In the genomic region with DNA sequence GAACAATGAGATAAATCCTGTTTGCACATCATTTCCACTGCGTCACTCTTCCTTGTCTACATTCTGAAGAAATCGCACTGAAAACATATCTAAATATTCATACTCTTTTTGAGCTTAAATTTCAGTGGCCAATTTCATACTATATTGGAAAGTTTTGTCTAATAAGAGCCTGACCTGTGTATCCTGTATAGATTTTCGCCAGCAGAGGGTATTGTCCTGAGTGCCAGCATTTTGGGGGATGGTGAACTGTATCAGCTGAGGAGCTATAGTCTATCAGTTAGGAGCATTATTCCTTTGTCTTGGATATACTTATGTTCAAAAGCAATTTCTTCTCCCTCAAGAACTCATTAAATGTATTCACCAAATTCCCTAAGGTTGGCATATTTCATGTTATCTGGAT, we compare ENCODE assay signal across 13 cellular contexts.
"Had no signal": no experiment of that assay in that cellular context is flagged by ENCODE, and none has a peak within 500 bp of the region (broad histone marks: within the 10 kb centered on the region; RNA-seq: fewer than 3 reads in every experiment).

No MANE protein-coding gene starts in this region.

- ATAC-seq: gastroesophageal sphincter; sciatic nerve; stimulated activated naive B cell treated with anti-CD40 and anti-IgM and Interleukin-4, amounts not matched to agents 10 μg/mL and 1 μg/mL and 100 μg/mL, for 72 hours had no signal

- H3K36me3 ChIP-seq: cardiac muscle cell had no signal

- DNase-seq: activated CD4-positive, alpha-beta T cell treated with anti-CD3 and anti-CD28 coated beads for 48 hours; activated naive CD4-positive, alpha-beta T cell treated with anti-CD3 and anti-CD28 coated beads for 36 hours; naive B cell; spleen; stimulated activated CD4-positive, alpha-beta T cell treated with anti-CD3 and anti-CD28 coated beads, Interleukin-1b, Interleukin-23, amount 100 ng/mL, for 48 hours; stimulated activated naive B cell treated with anti-CD40 and anti-IgM and Interleukin-4, amounts not matched to agents 10 μg/mL and 1 μg/mL and 100 μg/mL, for 72 hours; T-helper 1 cell; WERI-Rb-1 had no signal

- H3K27ac ChIP-seq: cardiac muscle cell, gastroesophageal sphincter, hepatocyte, spleen, tibial nerve, WERI-Rb-1 had no signal

- H3K4me3 ChIP-seq: cardiac muscle cell, gastroesophageal sphincter, hepatocyte, spleen, tibial nerve had no signal

- H3K4me1 ChIP-seq: gastroesophageal sphincter, spleen, tibial nerve had no signal

- H3K27me3 ChIP-seq: cardiac muscle cell, gastroesophageal sphincter, hepatocyte, spleen, tibial nerve had no signal
